In the genomic region with DNA sequence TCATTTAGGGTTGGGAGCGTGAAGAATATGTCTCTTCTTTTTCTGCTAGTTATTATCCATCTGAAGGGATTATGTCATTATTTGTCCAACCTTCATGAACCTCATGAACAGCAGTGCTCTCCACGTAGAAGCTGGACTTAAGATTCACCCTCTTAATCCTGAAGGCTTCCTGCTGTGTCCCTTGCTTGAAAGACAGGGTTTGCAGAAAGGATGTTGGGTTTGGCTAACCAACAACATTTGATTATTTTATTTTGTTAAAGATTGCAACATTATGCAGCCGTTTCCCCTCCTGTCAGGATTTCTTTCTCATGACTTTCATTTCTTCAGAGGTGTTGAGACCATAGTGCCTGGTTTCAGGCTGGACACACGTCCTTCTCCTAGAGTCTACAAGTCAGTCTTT, we compare ENCODE assay signal across 12 cellular contexts.
"Had no signal": no experiment of that assay in that cellular context is flagged by ENCODE, and none has a peak within 500 bp of the region (broad histone marks: within the 10 kb centered on the region; RNA-seq: fewer than 3 reads in every experiment).

No MANE protein-coding gene starts in this region.

- H3K27ac Mint-ChIP-seq: activated naive CD8-positive, alpha-beta T cell treated with anti-CD3 and anti-CD28 coated beads, Interleukin-2, amount 50 U/mL, for 24 hours; naive thymus-derived CD4-positive, alpha-beta T cell; T-helper 2 cell treated with Interferon-gamma antibody and Interleukin-4, amounts not matched to agents 5 μg/mL and 100 μg/mL, for 36 hours had no signal

- H3K36me3 ChIP-seq: thyroid gland had no signal

- H3K4me3 ChIP-seq: skin epidermis, thyroid gland had no signal

- DNase-seq: activated CD4-positive, alpha-beta T cell treated with anti-CD3 and anti-CD28 coated beads for 1 hour; activated CD4-positive, alpha-beta T cell treated with anti-CD3 and anti-CD28 coated beads, Interleukin-2, amount 50 U/mL, for 48 hours; activated CD8-positive, alpha-beta memory T cell treated with anti-CD3 and anti-CD28 coated beads, Interleukin-2, amount 50 U/mL, for 4 hours; activated naive CD4-positive, alpha-beta T cell; activated naive CD8-positive, alpha-beta T cell treated with anti-CD3 and anti-CD28 coated beads, Interleukin-2, amount 50 U/mL, for 24 hours; cerebellar nuclear complex; naive thymus-derived CD4-positive, alpha-beta T cell; SW 1271; thyroid gland had no signal

- H3K4me1 Mint-ChIP-seq: activated naive CD8-positive, alpha-beta T cell treated with anti-CD3 and anti-CD28 coated beads, Interleukin-2, amount 50 U/mL, for 24 hours; naive thymus-derived CD4-positive, alpha-beta T cell had no signal

- H3K4me3 Mint-ChIP-seq: activated naive CD8-positive, alpha-beta T cell treated with anti-CD3 and anti-CD28 coated beads, Interleukin-2, amount 50 U/mL, for 24 hours; naive thymus-derived CD4-positive, alpha-beta T cell; T-helper 2 cell treated with Interferon-gamma antibody and Interleukin-4, amounts not matched to agents 5 μg/mL and 100 μg/mL, for 36 hours had no signal

- H3K27ac ChIP-seq: parathyroid adenoma, skin epidermis, thyroid gland had no signal

- H3K27me3 ChIP-seq: thyroid gland had no signal

- H3K9me3 ChIP-seq: thyroid gland had no signal
